1 cellular context compared by ENCODE assay signal in genomic region chr5:113804943-113805342, GRCh38.
TF ChIP-seq lines count a peak whose summit lies in the region.

No MANE protein-coding gene starts in this region.

TF ChIP-seq in GM23338, 12 proteins besides CTCF, POLR2A, EP300 and RAD21:
- no peak for TF ChIP-seq REST (IDR thresholded peaks at IDR 0.05; ENCODE audit: unreplicated experiment)
- no peak for TF ChIP-seq EZH2phosphoT487 (IDR thresholded peaks at IDR 0.05; ENCODE audit: unreplicated experiment)
